ENCODE assay signal across 24 cellular contexts in the genomic region with DNA sequence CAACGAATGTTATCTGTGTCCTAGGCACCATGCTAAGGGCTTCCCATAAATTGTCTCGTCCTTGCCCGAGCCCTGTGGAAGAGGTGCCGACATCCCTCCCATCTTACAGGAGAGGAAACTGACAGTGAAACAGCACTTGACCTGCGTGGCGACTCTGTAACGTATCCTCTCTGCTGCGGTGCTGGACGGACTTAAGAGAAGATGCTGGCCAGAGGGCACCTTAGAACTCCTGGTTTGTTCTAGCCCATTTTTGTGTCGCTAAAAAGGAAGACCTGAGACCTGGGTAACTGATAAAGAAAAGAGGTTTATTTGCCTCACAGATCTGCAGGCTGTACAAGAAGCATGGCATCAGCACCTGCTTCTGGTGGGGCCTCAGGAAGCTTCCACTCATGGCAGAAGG.
"Had no signal": no experiment of that assay in that cellular context is flagged by ENCODE, and none has a peak within 500 bp of the region (broad histone marks: within the 10 kb centered on the region; RNA-seq: fewer than 3 reads in every experiment).

No MANE protein-coding gene starts in this region.

- H3K36me3 ChIP-seq: left lung, lower lobe of right lung, pancreas, prostate gland, stomach, thyroid gland, transverse colon, upper lobe of right lung, uterus had no signal

- H3K27ac ChIP-seq: left lung, lower lobe of right lung, pancreas, prostate gland, stomach, testis, thyroid gland, transverse colon, upper lobe of right lung, uterus had no signal

- H3K4me1 ChIP-seq: pancreas, prostate gland, testis, uterus had no signal

- H3K4me3 ChIP-seq: left lung, lower lobe of right lung, pancreas, prostate gland, skin epidermis, stomach, testis, thyroid gland, transverse colon, upper lobe of right lung, uterus had no signal

- H3K9me3 ChIP-seq: left lung, lower lobe of right lung, pancreas, prostate gland, stomach, testis, thyroid gland, transverse colon, upper lobe of right lung, uterus had no signal

- H3K27me3 ChIP-seq: pancreas, testis, thyroid gland, upper lobe of right lung, uterus had no signal

- DNase-seq: hippocampal formation; kidney; left colon; left lung; lower lobe of right lung; mammary epithelial cell; mesenchymal stem cell; naive B cell; natural killer cell; nucleus accumbens; pancreas; retina; right cardiac atrium; stimulated activated CD4-positive, alpha-beta T cell treated with anti-CD3 and anti-CD28 coated beads, Interleukin-4, amount 100 ng/mL, for 4 hours; stimulated activated CD8-positive, alpha-beta memory T cell treated with anti-CD3 and anti-CD28 coated beads, Interleukin-4, amount 100 ng/mL, for 48 hours; stimulated activated naive CD8-positive, alpha-beta T cell treated with anti-CD3 and anti-CD28 coated beads, Interleukin-15, Interleukin-2, amounts not matched to agents 100 U/mL and 50 U/mL, for 24 hours; stomach; testis; thyroid gland; transverse colon; upper lobe of right lung; uterus had no signal
